Comparison of ENCODE assay signal across 22 cellular contexts in the genomic region with DNA sequence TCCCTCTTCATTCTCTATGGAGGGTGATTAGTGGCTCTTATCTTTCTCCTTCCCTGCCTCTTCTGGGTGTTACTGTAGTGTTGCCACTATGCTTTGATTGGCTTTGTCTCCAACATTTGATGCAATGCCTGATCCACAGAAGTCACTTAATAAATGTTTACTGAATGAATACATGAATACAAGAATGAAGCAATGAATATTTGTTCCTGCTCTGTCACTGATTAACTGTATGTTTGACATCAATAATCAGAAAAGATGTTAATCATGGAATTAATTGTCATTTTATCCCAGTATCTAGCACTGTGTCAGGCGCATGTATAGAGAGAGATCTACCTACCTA. TPM values are rescaled to one million over a fixed set of nuclear protein-coding genes. Genes with fewer than 3 reads are reported as not detected.
DNase-seq lines count a peak whose midpoint lies in the region; FAIRE-seq and TF ChIP-seq lines count a peak whose summit lies in the region.
"Had no signal": no experiment of that assay in that cellular context is flagged by ENCODE, and none has a peak within 500 bp of the region (broad histone marks: within the 10 kb centered on the region; RNA-seq: fewer than 3 reads in every experiment).

No MANE protein-coding gene starts in this region.

- dilution Hi-C loops in endothelial cell of umbilical vein (cut with MboI; ENCODE audit: extremely low pct_ligation_motif_present, low sequenced_read_pairs) = no loop called here

- H3F3A ChIP-seq in OCI-LY1 (ENCODE audit: insufficient read depth, low read length) = no peaks in the 10 kb centered on the region

- H3K4me2 ChIP-seq in OCI-LY1 (ENCODE audit: low read length) (peak overlapping the region; percentile 37; the same call in 1 of the 2 replicates), endothelial cell of umbilical vein (ENCODE audit: insufficient read depth, low read length) (peak overlapping the region; percentile 5)

- H3K36me3 ChIP-seq in OCI-LY1 (ENCODE audit: insufficient read depth, low read length) (no peaks in the 10 kb centered on the region), endothelial cell of umbilical vein (ENCODE audit: control insufficient read depth in 2 of 2, extremely low read depth in 1 of 2, insufficient read depth in 2 of 2, low read length in 2 of 2) (no peaks in the 10 kb centered on the region)
- H3K36me3 ChIP-seq: adrenal gland, heart right ventricle, prostate gland, sigmoid colon, transverse colon had no signal

- CTCF ChIA-PET in AG04450 (lab: Charles Lee) = interaction anchor here (1.6 kb wide), 1 partner anchor 27 kb away, joined by 4 read pairs; no protein-coding TSS in a partner anchor
- CTCF ChIA-PET in endothelial cell of umbilical vein (lab: Charles Lee) = interaction anchor here (0.9 to 2.0 kb wide), 8 partner anchors 30 to 271 kb away, joined by 3 to 8 read pairs (median 4); no protein-coding TSS in a partner anchor

- no peak overlapping the region for H2AFZ ChIP-seq in OCI-LY1 (ENCODE audit: low read length)
- H2AFZ ChIP-seq in endothelial cell of umbilical vein (ENCODE audit: low read depth, low read length) = peak overlapping the region; percentile 18

- H3K4me3 ChIP-seq in AG04450 (ENCODE audit: low read depth, low read length) (no peak overlapping the region), OCI-LY1 (ENCODE audit: low read depth, low read length, poor library complexity, severe bottlenecking) (peak overlapping the region; percentile 75), endothelial cell of umbilical vein (replicated peaks in 1 of 3; ENCODE audit: insufficient read depth in 1 of 3, low read depth in 1 of 3, low read length in 3 of 3) (no peak overlapping the region)
- H3K4me3 ChIP-seq: adrenal gland, heart right ventricle, prostate gland, sigmoid colon, transverse colon had no signal

- FAIRE-seq in endothelial cell of umbilical vein (lab: Jason Lieb, UNC) = no peak

- no peaks in the 10 kb centered on the region for H3K9me3 ChIP-seq in AG04450 (ENCODE audit: control insufficient read depth, insufficient read depth, low read length)
- H3K9me3 ChIP-seq in OCI-LY1 (ENCODE audit: low read length) = no peaks in the 10 kb centered on the region
- H3K9me3 ChIP-seq in endothelial cell of umbilical vein (replicated peaks; ENCODE audit: control insufficient read depth, insufficient read depth, low read length) = no peaks in the 10 kb centered on the region
- H3K9me3 ChIP-seq: adrenal gland, Caco-2, heart right ventricle, prostate gland, sigmoid colon, transverse colon had no signal

- no peak for DNase-seq in AG04450 (ENCODE audit: low read depth, low spot score)
- DNase-seq in endothelial cell of umbilical vein (ENCODE audit: low read depth, low spot score) = no peak
- DNase-seq in renal cortical epithelial cell (ENCODE audit: low read depth) = peak; percentile 7
- no peak for DNase-seq in nucleus accumbens (lab: John Stamatoyannopoulos, UW)
- no peak for DNase-seq in NCI-H1105 treated with DMSO at 0.1 percent for 48 hours (lab: John Stamatoyannopoulos, UW)
- DNase-seq in SIG-M5 (lab: John Stamatoyannopoulos, UW) = no peak
- DNase-seq in NCI-H187 (lab: John Stamatoyannopoulos, UW) = no peak
- DNase-seq: activated CD4-positive, alpha-beta T cell treated with anti-CD3 and anti-CD28 coated beads, Interleukin-2, amount 50 U/mL, for 1 hour; activated CD8-positive, alpha-beta memory T cell treated with anti-CD3 and anti-CD28 coated beads, Interleukin-2, amount 10 ng/mL, durations not matched to agents 7 days and 5 days; activated naive CD4-positive, alpha-beta T cell treated with anti-CD3 and anti-CD28 coated beads for 36 hours; Caco-2; DMS79 treated with DMSO at 0.1 percent for 48 hours; effector CD8-positive, alpha-beta T cell; heart right ventricle; MV-4-11; NCI-H510A; SHP77 treated with DMSO at 0.1 percent for 48 hours; sigmoid colon; transverse colon had no signal

- peaks cover 92% of the 10 kb centered on the region for H3K4me1 ChIP-seq in OCI-LY1 (ENCODE audit: insufficient read depth, low read length, severe bottlenecking)
- H3K4me1 ChIP-seq in endothelial cell of umbilical vein (ENCODE audit: control insufficient read depth, extremely low read depth, insufficient read depth, low read length) = peaks cover 34% of the 10 kb centered on the region
- H3K4me1 ChIP-seq: Caco-2, prostate gland had no signal

- H3K27me3 ChIP-seq in AG04450 (ENCODE audit: control insufficient read depth, insufficient read depth, low read length) (no peaks in the 10 kb centered on the region), OCI-LY1 (ENCODE audit: insufficient read depth, low read length) (no peaks in the 10 kb centered on the region), endothelial cell of umbilical vein (ENCODE audit: control insufficient read depth in 2 of 2, insufficient read depth in 2 of 2, low read length in 2 of 2) (no peaks in the 10 kb centered on the region)
- H3K27me3 ChIP-seq: adrenal gland, heart right ventricle, sigmoid colon, transverse colon had no signal

- POLR2A ChIA-PET in AG04450 (lab: Yijun Ruan, JAX) = interaction anchor here (0.6 to 1.0 kb wide), 2 partner anchors 24 to 44 kb away, joined by 3 to 7 read pairs; no protein-coding TSS in a partner anchor
- POLR2A ChIA-PET in endothelial cell of umbilical vein (lab: Charles Lee) = no interaction called here

- H3K27ac ChIP-seq in AG04450 (ENCODE audit: low read depth, low read length) = peak overlapping the region; percentile 74
- H3K27ac ChIP-seq in OCI-LY1 (ENCODE audit: low read depth, low read length, poor library complexity, severe bottlenecking) = peak overlapping the region; percentile 36
- H3K27ac ChIP-seq in endothelial cell of umbilical vein (ENCODE audit: insufficient read depth, low read depth, low read length) = peak overlapping the region; percentile 40
- H3K27ac ChIP-seq: adrenal gland, heart right ventricle, prostate gland, sigmoid colon, transverse colon had no signal

- intact Hi-C loops in endothelial cell of umbilical vein (cut with micrococcal nuclease) = loop anchor here (2.0 kb wide), 1 partner anchor 71 kb away; no protein-coding TSS in a partner anchor

- H3K9me2 ChIP-seq in OCI-LY1 (ENCODE audit: low read depth, low read length) = no peaks in the 10 kb centered on the region

- H3K9ac ChIP-seq in OCI-LY1 (ENCODE audit: low read length) = no peak overlapping the region; the same call in 1 of the 2 replicates
- H3K9ac ChIP-seq in endothelial cell of umbilical vein (replicated peaks; ENCODE audit: extremely low read depth, insufficient read depth, low read length) = no peak overlapping the region

- BruUV-seq in endothelial cell of umbilical vein (replicated peaks; lab: Mats Ljungman, UMichigan) = no TSS peak

- no peak for TF ChIP-seq POLR2A in endothelial cell of umbilical vein (IDR thresholded peaks at IDR 0.05; ENCODE audit: low read depth, low read length)

- H3K79me2 ChIP-seq in OCI-LY1 (ENCODE audit: insufficient read depth, low read length) = peaks cover 85% of the 10 kb centered on the region
- H3K79me2 ChIP-seq in endothelial cell of umbilical vein (ENCODE audit: control insufficient read depth, insufficient read depth, low read length) = no peaks in the 10 kb centered on the region

- H4K20me1 ChIP-seq in OCI-LY1 (ENCODE audit: insufficient read depth, low read length) (no peaks in the 10 kb centered on the region), endothelial cell of umbilical vein (replicated peaks; ENCODE audit: control insufficient read depth, extremely low read depth, insufficient read depth, low read length) (no peaks in the 10 kb centered on the region)

- no peaks in the 10 kb centered on the region for H3K9me1 ChIP-seq in endothelial cell of umbilical vein (replicated peaks; ENCODE audit: control insufficient read depth, extremely low read depth, insufficient read depth, low read length)

- TF ChIP-seq CTCF in AG04450 (IDR thresholded peaks at IDR 0.05; ENCODE audit: low read depth, low read length) (no peak), OCI-LY1 (IDR thresholded peaks at IDR 0.05; ENCODE audit: low read length) (no peak), endothelial cell of umbilical vein (IDR thresholded peaks at IDR 0.05; ENCODE audit: extremely low read depth in 1 of 2, insufficient read depth in 1 of 2, low read depth in 1 of 2, low read length in 2 of 2) (no peak)

TF ChIP-seq in endothelial cell of umbilical vein, 7 proteins besides CTCF, POLR2A, EP300 and RAD21:
- TF ChIP-seq MYC (IDR thresholded peaks at IDR 0.05; ENCODE audit: low read depth, low read length) = no peak
- TF ChIP-seq EZH2 (IDR thresholded peaks at IDR 0.05; ENCODE audit: borderline replicate concordance, low read depth, low read length, severe bottlenecking) = no peak
- no peak for TF ChIP-seq POLR2AphosphoS5 (IDR thresholded peaks at IDR 0.05; ENCODE audit: insufficient read depth, low read depth, low read length)
- TF ChIP-seq JUN (IDR thresholded peaks at IDR 0.05; ENCODE audit: borderline replicate concordance, insufficient read depth, insufficient read length, low read depth) = no peak
- TF ChIP-seq, protein P1, sequence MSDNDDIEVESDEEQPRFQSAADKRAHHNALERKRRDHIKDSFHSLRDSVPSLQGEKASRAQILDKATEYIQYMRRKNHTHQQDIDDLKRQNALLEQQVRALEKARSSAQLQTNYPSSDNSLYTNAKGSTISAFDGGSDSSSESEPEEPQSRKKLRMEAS (IDR thresholded peaks at IDR 0.05; ENCODE audit: insufficient read depth, insufficient read length) = no peak
- TF ChIP-seq GATA2 (IDR thresholded peaks at IDR 0.05; ENCODE audit: insufficient read depth, insufficient read length, low read depth, low read length) = no peak
- TF ChIP-seq FOS (IDR thresholded peaks at IDR 0.05; ENCODE audit: borderline replicate concordance, insufficient read depth, low read length) = no peak

RNA-seq across cellular contexts. Expression of a gene that starts 4.3 kb away (rescaled TPM):
- 1.6 and 1.9 TPM in 2 replicates for polyA plus RNA-seq in AG04450 (2011; rRNA removed)
- 4.1 and 4.3 TPM in 2 replicates for polyA minus RNA-seq in AG04450 (2011; rRNA and poly(A)+ RNA removed)
- total RNA-seq in endothelial cell of umbilical vein = 5.4 and 8.5 TPM in 2 replicates
- 0.67 and 0.88 TPM in 2 replicates for polyA plus RNA-seq in endothelial cell of umbilical vein
- 2.3 TPM in 2 replicates for polyA plus RNA-seq in endothelial cell of umbilical vein (2011; cell fraction: cytosol; rRNA removed)
- 4.2 and 5.1 TPM in 2 replicates for polyA plus RNA-seq in endothelial cell of umbilical vein (2011; cell fraction: nucleus; rRNA removed)
- polyA plus RNA-seq in endothelial cell of umbilical vein (2012) = 4.6 and 5.7 TPM in 2 replicates
- 6.1 and 11.5 TPM in 2 replicates for polyA minus RNA-seq in endothelial cell of umbilical vein
- polyA minus RNA-seq in endothelial cell of umbilical vein (2011; cell fraction: cytosol; rRNA and poly(A)+ RNA removed) = 5.5 TPM
- polyA minus RNA-seq in endothelial cell of umbilical vein (2011; cell fraction: nucleus; rRNA and poly(A)+ RNA removed) = 11.9 and 19.9 TPM in 2 replicates
- 18.8 and 68.6 TPM in 2 replicates for total RNA-seq in renal cortical epithelial cell
